In the genomic region with DNA sequence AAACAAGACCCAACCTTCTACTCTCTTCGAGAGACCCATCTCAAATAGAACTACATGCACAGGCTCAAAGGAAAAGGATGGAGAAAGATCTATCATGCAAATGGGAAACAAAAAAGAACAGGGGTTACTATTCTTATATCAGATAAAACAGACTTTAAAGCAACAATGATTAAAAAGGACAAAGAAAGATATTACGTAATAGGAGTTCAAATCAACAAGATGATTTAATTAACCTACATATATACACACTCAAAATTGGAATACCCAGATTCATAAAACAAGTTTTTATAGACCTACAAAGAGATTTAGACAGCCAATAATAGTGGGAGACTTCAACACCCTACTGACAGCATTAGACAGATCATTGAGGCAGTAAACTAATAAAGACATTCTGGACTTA, we compare ENCODE assay signal across 11 cellular contexts.
"Had no signal": no experiment of that assay in that cellular context is flagged by ENCODE, and none has a peak within 500 bp of the region (broad histone marks: within the 10 kb centered on the region; RNA-seq: fewer than 3 reads in every experiment).

No MANE protein-coding gene starts in this region.

- H3K9ac ChIP-seq: GM23248 had no signal

- H3K9me3 ChIP-seq: HAP-1 had no signal

- DNase-seq: GM23248, GOT3, H7, H9, HCEC 1CT, HFFc6 had no signal

- H3K36me3 ChIP-seq: HAP-1 had no signal

- ATAC-seq: GM23338, HCT116 had no signal

- H3K4me2 ChIP-seq: GM23338 had no signal

- H3K4me1 ChIP-seq: HAP-1 had no signal

- H3K27ac ChIP-seq: GM23248 had no signal

- H3K4me3 ChIP-seq: GM23248, GM23338, HAP-1 had no signal

- H2AFZ ChIP-seq: GM23248, GM23338 had no signal

- FAIRE-seq: H1, H54 had no signal
